Comparison of ENCODE assay signal across 13 cellular contexts in the genomic region with DNA sequence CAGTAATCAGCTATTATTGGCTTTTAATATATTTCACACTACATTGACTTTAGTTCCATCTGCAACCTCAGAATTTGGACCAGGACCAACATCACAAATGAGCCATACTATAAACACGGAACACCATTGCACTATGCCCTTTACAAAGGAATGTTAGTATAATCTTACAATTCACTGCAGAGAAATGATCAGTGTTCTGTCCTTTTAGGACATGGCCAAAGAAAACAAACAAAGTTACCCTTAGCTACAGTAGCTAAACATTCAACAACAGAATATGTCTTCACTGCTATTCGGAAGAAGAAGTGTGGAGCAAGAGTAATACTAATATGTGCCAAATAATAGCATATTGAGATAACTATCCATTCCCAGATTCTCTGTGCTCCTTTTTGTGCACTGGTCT.
DNase-seq lines count a peak whose midpoint lies in the region; ATAC-seq, FAIRE-seq and TF ChIP-seq lines count a peak whose summit lies in the region.
"Had no signal": no experiment of that assay in that cellular context is flagged by ENCODE, and none has a peak within 500 bp of the region (broad histone marks: within the 10 kb centered on the region; RNA-seq: fewer than 3 reads in every experiment).

No MANE protein-coding gene starts in this region.

- no peak overlapping the region for H2AFZ ChIP-seq in astrocyte (ENCODE audit: low read depth, low read length)

- 3 to 34% methylated on average over 2 of the region's 2 CpGs for whole genome bisulfite sequencing in gastroesophageal sphincter (ENCODE audit: low coverage in 1 of 2), 2 donors
- 3 to 11% methylated on average over 2 of the region's 2 CpGs for WGBS in aorta, 2 donors

- H3K4me2 ChIP-seq in astrocyte (ENCODE audit: low read length): peak overlapping the region; percentile 27

- no peaks in the 10 kb centered on the region for H3K36me3 Mint-ChIP-seq in astrocyte (ENCODE audit: low read depth, unreplicated experiment)

- H3K4me1 Mint-ChIP-seq in astrocyte (ENCODE audit: low read depth, unreplicated experiment): peaks cover 14% of the 10 kb centered on the region

- no peak for DNase-seq in Right ventricle myocardium inferior (ENCODE audit: missing footprints)
- DNase-seq in left ventricle myocardium inferior: no peak
- DNase-seq in astrocyte (ENCODE audit: low read depth): peak; percentile 97
- DNase-seq in aorta: no peak
- no peak for DNase-seq in WERI-Rb-1
- no peak for DNase-seq in RPMI8226
- no peak for DNase-seq in retina
- DNase-seq: activated CD4-positive, CD25-positive, alpha-beta regulatory T cell; colonic mucosa; SHP77 had no signal

- H3K27me3 ChIP-seq in left ventricle myocardium inferior (ENCODE audit: low read depth) (no peaks in the 10 kb centered on the region), astrocyte (ENCODE audit: insufficient read depth, low read length) (no peaks in the 10 kb centered on the region), gastroesophageal sphincter (no peaks in the 10 kb centered on the region), aorta (ENCODE audit: control insufficient read depth in 1 of 2, insufficient read depth in 2 of 2, low read length in 1 of 2) (no peaks in the 10 kb centered on the region), WERI-Rb-1 (ENCODE audit: insufficient read depth, low read depth, severe bottlenecking) (no peaks in the 10 kb centered on the region)
- H3K27me3 ChIP-seq: colonic mucosa had no signal

- H4K20me1 ChIP-seq in astrocyte (ENCODE audit: insufficient read depth, low read length): no peaks in the 10 kb centered on the region

- H3K4me3 ChIP-seq in left ventricle myocardium inferior (no peak overlapping the region), astrocyte (ENCODE audit: insufficient read depth, low read depth, low read length) (no peak overlapping the region), gastroesophageal sphincter (no peak overlapping the region), aorta (ENCODE audit: low read length in 2 of 2) (no peak overlapping the region), WERI-Rb-1 (ENCODE audit: low read depth, low read length) (no peak overlapping the region)
- H3K4me3 ChIP-seq: colonic mucosa had no signal

- H3K9ac ChIP-seq in astrocyte (ENCODE audit: low read length): no peak overlapping the region

- peak; percentile 92 for FAIRE-seq in astrocyte (lab: Jason Lieb, UNC)
- FAIRE-seq: A204.1 had no signal

- intact Hi-C loops in Right ventricle myocardium inferior (cut with DNase I): no loop called here
- intact Hi-C loops in left ventricle myocardium inferior (cut with micrococcal nuclease): no loop called here
- intact Hi-C loops in aorta (cut with DNase I): loop anchor here (5.0 to 10.0 kb wide), 2 partner anchors 85 to 127 kb away; no protein-coding TSS in a partner anchor

- H3K27ac ChIP-seq in left ventricle myocardium inferior (replicated peaks): no peak overlapping the region
- H3K27ac ChIP-seq in astrocyte (ENCODE audit: low read depth, low read length): peak overlapping the region; percentile 77
- peak overlapping the region in 1 of 4 donors; percentile 39 for H3K27ac ChIP-seq in gastroesophageal sphincter
- no peak overlapping the region for H3K27ac ChIP-seq in aorta (ENCODE audit: low read depth in 1 of 2, low read length in 2 of 2)
- H3K27ac ChIP-seq in WERI-Rb-1: no peak overlapping the region
- H3K27ac ChIP-seq: colonic mucosa had no signal

- H3K9me3 Mint-ChIP-seq in astrocyte (ENCODE audit: unreplicated experiment): no peaks in the 10 kb centered on the region
- H3K9me3 Mint-ChIP-seq: activated T-helper 1 cell treated with anti-CD3 and anti-CD28 coated beads, Interleukin-12 subunit alpha, Interleukin-12 subunit beta, Interleukin-2, Interleukin-4 antibody, amounts not matched to agents 30 ng/mL and 10 ng/mL and 1 ng/mL, durations not matched to agents 14 hours and 24 hours and 36 hours had no signal

- TF ChIP-seq EP300 in gastroesophageal sphincter (IDR thresholded peaks at IDR 0.05): no peak

- H3K79me2 ChIP-seq in astrocyte (ENCODE audit: insufficient read depth, low read length): no peaks in the 10 kb centered on the region

- H3K9me3 ChIP-seq in left ventricle myocardium inferior (replicated peaks) (no peaks in the 10 kb centered on the region), astrocyte (ENCODE audit: insufficient read depth, low read depth, low read length) (no peaks in the 10 kb centered on the region), gastroesophageal sphincter (no peaks in the 10 kb centered on the region), aorta (ENCODE audit: control insufficient read depth, low read length) (no peaks in the 10 kb centered on the region), WERI-Rb-1 (ENCODE audit: severe bottlenecking) (no peaks in the 10 kb centered on the region)
- H3K9me3 ChIP-seq: colonic mucosa had no signal

- no peaks in the 10 kb centered on the region for H3K4me1 ChIP-seq in left ventricle myocardium inferior
- H3K4me1 ChIP-seq in astrocyte (ENCODE audit: insufficient read depth, low read length): peaks cover 28% of the 10 kb centered on the region
- peaks cover 0 to 6% (median 6%) of the 10 kb centered on the region in 3 donors for H3K4me1 ChIP-seq in gastroesophageal sphincter
- no peaks in the 10 kb centered on the region for H3K4me1 ChIP-seq in aorta (ENCODE audit: control insufficient read depth in 1 of 2, insufficient read depth in 2 of 2, low read length in 2 of 2)
- H3K4me1 ChIP-seq: colonic mucosa had no signal

- no peak for TF ChIP-seq CTCF in left ventricle myocardium inferior (IDR thresholded peaks at IDR 0.05; ENCODE audit: borderline replicate concordance)
- no peak for TF ChIP-seq CTCF in astrocyte (IDR thresholded peaks at IDR 0.05; ENCODE audit: insufficient read depth, low read depth, low read length)
- no peak for TF ChIP-seq CTCF in gastroesophageal sphincter (IDR thresholded peaks at IDR 0.05)
- no peak for TF ChIP-seq CTCF in WERI-Rb-1 (IDR thresholded peaks at IDR 0.05; ENCODE audit: low read depth, low read length)

- no peak overlapping the region for H3K4me3 Mint-ChIP-seq in astrocyte (ENCODE audit: unreplicated experiment)
- H3K4me3 Mint-ChIP-seq: activated T-helper 1 cell treated with anti-CD3 and anti-CD28 coated beads, Interleukin-12 subunit alpha, Interleukin-12 subunit beta, Interleukin-2, Interleukin-4 antibody, amounts not matched to agents 30 ng/mL and 10 ng/mL and 1 ng/mL, durations not matched to agents 14 hours and 24 hours and 36 hours had no signal

- no peak for TF ChIP-seq POLR2A in gastroesophageal sphincter (IDR thresholded peaks at IDR 0.05)

- peak; percentile 57 for ATAC-seq in Right ventricle myocardium inferior
- peak; percentile 46 for ATAC-seq in gastroesophageal sphincter
- ATAC-seq in aorta (ENCODE audit: low FRiP score): peak; percentile 60

- H3K36me3 ChIP-seq in left ventricle myocardium inferior (no peaks in the 10 kb centered on the region), astrocyte (ENCODE audit: insufficient read depth, low read length) (no peaks in the 10 kb centered on the region), gastroesophageal sphincter (no peaks in the 10 kb centered on the region), aorta (ENCODE audit: control insufficient read depth in 1 of 2, insufficient read depth in 2 of 2, low read length in 1 of 2) (no peaks in the 10 kb centered on the region), WERI-Rb-1 (no peaks in the 10 kb centered on the region)
- H3K36me3 ChIP-seq: colonic mucosa had no signal

- H3K27me3 Mint-ChIP-seq in astrocyte (ENCODE audit: low read depth, unreplicated experiment): no peaks in the 10 kb centered on the region

- peak overlapping the region; percentile 2 for H3K27ac Mint-ChIP-seq in astrocyte (ENCODE audit: unreplicated experiment)
- H3K27ac Mint-ChIP-seq: activated T-helper 1 cell treated with anti-CD3 and anti-CD28 coated beads, Interleukin-12 subunit alpha, Interleukin-12 subunit beta, Interleukin-2, Interleukin-4 antibody, amounts not matched to agents 30 ng/mL and 10 ng/mL and 1 ng/mL, durations not matched to agents 14 hours and 24 hours and 36 hours had no signal

Comparison
In these comparisons a context has a peak if more than half of its experiments do, and no peak if none do; other contexts are left out.
1. intact Hi-C loops: an anchor here in aorta (5.0 to 10.0 kb wide); none called in Right ventricle myocardium inferior and left ventricle myocardium inferior.